In genomic region chr1:54548389-54549044, GRCh38 we compare ENCODE assay signal across 10 cellular contexts. TPM values are rescaled to one million over a fixed set of nuclear protein-coding genes. Genes with fewer than 3 reads are reported as not detected.
DNase-seq lines count a peak whose midpoint lies in the region; ATAC-seq and TF ChIP-seq lines count a peak whose summit lies in the region.
"Had no signal": no experiment of that assay in that cellular context is flagged by ENCODE, and none has a peak within 500 bp of the region (broad histone marks: within the 10 kb centered on the region; RNA-seq: fewer than 3 reads in every experiment).

No MANE protein-coding gene starts in this region.

- TF ChIP-seq POLR2A in thyroid gland (IDR thresholded peaks at IDR 0.05): peak in 1 of 2 donors; percentile 24

- WGBS in thyroid gland, 2 donors: 28 to 34% methylated on average over 13 of the region's 13 CpGs

- no peaks in the 10 kb centered on the region for H4K20me1 ChIP-seq in fibroblast of lung (ENCODE audit: control insufficient read depth, extremely low read depth, insufficient read depth, low read length)

- H3K9ac ChIP-seq in fibroblast of lung (ENCODE audit: insufficient read depth, low read length) (no peak overlapping the region), muscle layer of colon (ENCODE audit: low read length) (peak overlapping the region; percentile 47)

- peak overlapping the region; percentile 32 for H3K4me2 ChIP-seq in fibroblast of lung (ENCODE audit: extremely low read depth, insufficient read depth, low read length)

- H3K27ac ChIP-seq in fibroblast of lung (ENCODE audit: insufficient read depth, low read length): no peak overlapping the region
- peak overlapping the region; percentile 76 for H3K27ac ChIP-seq in muscle layer of colon (ENCODE audit: low read depth, low read length)
- peak overlapping the region; percentile 90 to 93 (median 91) for H3K27ac ChIP-seq in thyroid gland

- TF ChIP-seq CTCF in fibroblast of lung (conservative IDR thresholded peaks at IDR 0.05 in 1 of 2, IDR thresholded peaks at IDR 0.05 in 1 of 2; ENCODE audit: low read depth in 1 of 2, low read length in 2 of 2): no peak
- TF ChIP-seq CTCF in thyroid gland (IDR thresholded peaks at IDR 0.05): no peak

- H3K4me1 ChIP-seq in fibroblast of lung (ENCODE audit: control insufficient read depth, extremely low read depth, insufficient read depth, low read length) (peaks cover 9% of the 10 kb centered on the region), muscle layer of colon (ENCODE audit: insufficient read depth, low read length) (peaks cover 28% of the 10 kb centered on the region), thyroid gland (peaks cover 21 to 24% of the 10 kb centered on the region in 2 donors)

- peak; percentile 51 for DNase-seq in NCI-H69 (lab: John Stamatoyannopoulos, UW)
- DNase-seq in fibroblast of lung (ENCODE audit: low read depth in 2 of 2): no peak
- DNase-seq in thyroid gland: peak; percentile 58 to 67
- no peak for DNase-seq in stimulated activated CD4-positive, alpha-beta T cell treated with anti-CD3 and anti-CD28 coated beads, Interleukin-1b, Interleukin-23, amount 100 ng/mL, for 48 hours
- DNase-seq in 8988T: no peak
- DNase-seq in stimulated activated CD4-positive, alpha-beta T cell treated with anti-CD3 and anti-CD28 coated beads, Interleukin-15, amount 100 ng/mL, for 24 hours: no peak
- DNase-seq: amniotic stem cell, immature natural killer cell had no signal

- no peaks in the 10 kb centered on the region for H3K36me3 ChIP-seq in fibroblast of lung (ENCODE audit: control insufficient read depth, insufficient read depth, low read length)
- no peaks in the 10 kb centered on the region for H3K36me3 ChIP-seq in muscle layer of colon (ENCODE audit: insufficient read depth, low read length)
- H3K36me3 ChIP-seq in thyroid gland: no peaks in the 10 kb centered on the region

- H3K9me3 ChIP-seq in fibroblast of lung (ENCODE audit: control insufficient read depth, insufficient read depth, low read depth, low read length) (no peaks in the 10 kb centered on the region), muscle layer of colon (ENCODE audit: low read length) (no peaks in the 10 kb centered on the region), thyroid gland (no peaks in the 10 kb centered on the region)

- H3K27me3 ChIP-seq in fibroblast of lung (ENCODE audit: control insufficient read depth, insufficient read depth, low read length) (no peaks in the 10 kb centered on the region), muscle layer of colon (ENCODE audit: control insufficient read depth in 1 of 2, insufficient read depth in 2 of 2, low read length in 2 of 2) (no peaks in the 10 kb centered on the region), thyroid gland (no peaks in the 10 kb centered on the region)

- no peak for ATAC-seq in GM18519 (IDR thresholded peaks at IDR 0.05; ENCODE audit: low FRiP score, unreplicated experiment)

- intact Hi-C loops in thyroid gland (cut with DNase I): no loop called here

- no peak overlapping the region for H2AFZ ChIP-seq in fibroblast of lung (ENCODE audit: low read length)

- H3K4me3 ChIP-seq in fibroblast of lung (replicated peaks in 1 of 4; ENCODE audit: control extremely low read depth in 1 of 4, insufficient read depth in 1 of 4, low read depth in 3 of 4, low read length in 4 of 4) (peak overlapping the region in 1 of 4 experiments; percentile 41), muscle layer of colon (ENCODE audit: low read depth in 1 of 2, low read length in 2 of 2) (peak overlapping the region; percentile 17 to 63), thyroid gland (replicated peaks in 1 of 3) (peak overlapping the region; percentile 32 to 43 (median 43))

- H3K79me2 ChIP-seq in fibroblast of lung (ENCODE audit: control insufficient read depth, insufficient read depth, low read length): no peaks in the 10 kb centered on the region

RNA-seq across cellular contexts. Expression of gene ACOT11, which starts 0.5 kb away (rescaled TPM):
- 0.77 and 2.5 TPM in 2 replicates for total RNA-seq in fibroblast of lung
- polyA plus RNA-seq in fibroblast of lung: 0.73 and 1.4 TPM in 2 replicates
- 0.62 and 2.2 TPM in 2 replicates for polyA plus RNA-seq in fibroblast of lung (2012)
- 1.9 and 3.9 TPM in 2 replicates for polyA minus RNA-seq in fibroblast of lung (ENCODE audit: low replicate concordance)
- total RNA-seq in thyroid gland: 10 to 100 TPM; 27.1 to 93.0 (median 70.5) TPM

Comparison
In these comparisons a context has a peak if more than half of its experiments do, and no peak if none do; other contexts are left out.
1. DNase-seq: peak in NCI-H69 (single experiment) and thyroid gland (2 of 2); none in fibroblast of lung (0 of 2), stimulated activated CD4-positive, alpha-beta T cell treated with anti-CD3 and anti-CD28 coated beads, Interleukin-1b, Interleukin-23, amount 100 ng/mL, for 48 hours (single experiment), 8988T (single experiment) and stimulated activated CD4-positive, alpha-beta T cell treated with anti-CD3 and anti-CD28 coated beads, Interleukin-15, amount 100 ng/mL, for 24 hours (single experiment).